Comparison of ENCODE assay signal across 21 cellular contexts in genomic region chr14:86999076-86999475, GRCh38.
A peak's percentile ranks its signal among the peaks of the same experiment; 100 is the strongest.
DNase-seq lines count a peak whose midpoint lies in the region; ATAC-seq and TF ChIP-seq lines count a peak whose summit lies in the region.
"Had no signal": no experiment of that assay in that cellular context is flagged by ENCODE, and none has a peak within 500 bp of the region (broad histone marks: within the 10 kb centered on the region; RNA-seq: fewer than 3 reads in every experiment).

No MANE protein-coding gene starts in this region.

- H3K9me3 ChIP-seq in SK-N-SH = no peaks in the 10 kb centered on the region
- no peaks in the 10 kb centered on the region for H3K9me3 ChIP-seq in Karpas-422 (ENCODE audit: low read length)
- no peaks in the 10 kb centered on the region for H3K9me3 ChIP-seq in mammary epithelial cell (replicated peaks; ENCODE audit: insufficient read depth, low read length)
- H3K9me3 ChIP-seq: SJCRH30 had no signal

- ATAC-seq in SK-N-SH treated with all-trans-retinoic acid at 6 μM for 48 hours = no peak
- ATAC-seq in activated T-cell treated with anti-CD3 and anti-CD28 coated beads, Interleukin-2, amount 50 U/mL, for 72 hours (replicated peaks in 1 of 2) = no peak

- H3K27me3 ChIP-seq in SK-N-SH (ENCODE audit: insufficient read depth) (no peaks in the 10 kb centered on the region), Karpas-422 (ENCODE audit: low read length) (no peaks in the 10 kb centered on the region), mammary epithelial cell (ENCODE audit: insufficient read depth, low read length) (no peaks in the 10 kb centered on the region)
- H3K27me3 ChIP-seq: SJCRH30 had no signal

- H2AFZ ChIP-seq in SK-N-SH (ENCODE audit: low read depth) (no peak overlapping the region), Karpas-422 (ENCODE audit: low read length) (peak overlapping the region; percentile 56), mammary epithelial cell (ENCODE audit: low read depth, low read length) (no peak overlapping the region)
- H2AFZ ChIP-seq: PC-9 had no signal

- dilution Hi-C loops in mammary epithelial cell (cut with HindIII; ENCODE audit: low sequenced_read_pairs) = no loop called here

- no peaks in the 10 kb centered on the region for H3F3A ChIP-seq in SK-N-SH (replicated peaks; ENCODE audit: insufficient read depth)

- no peaks in the 10 kb centered on the region for H3K4me1 Mint-ChIP-seq in activated T-cell treated with anti-CD3 and anti-CD28 coated beads, Interleukin-2, amount 50 U/mL, for 72 hours (ENCODE audit: low read depth)

- TF ChIP-seq CTCF in SK-N-SH (IDR thresholded peaks at IDR 0.05) = no peak
- TF ChIP-seq CTCF in mammary epithelial cell (conservative IDR thresholded peaks at IDR 0.05 in 1 of 2, IDR thresholded peaks at IDR 0.05 in 1 of 2; ENCODE audit: extremely low read depth in 1 of 2, insufficient read depth in 1 of 2, low read depth in 1 of 2, low read length in 2 of 2) = no peak

- H3K27ac ChIP-seq in SK-N-SH (ENCODE audit: low read depth in 2 of 2, low read length in 1 of 2) (0 out of 4 replicates have a peak overlapping the region, but pooled peaks of 1 of the 2 experiments have one; percentile 28), Karpas-422 (ENCODE audit: low read length) (no peak overlapping the region), mammary epithelial cell (ENCODE audit: insufficient read depth, low read depth, low read length) (no peak overlapping the region)
- H3K27ac ChIP-seq: 22Rv1, HL-60, PC-9, SJCRH30 had no signal

- intact Hi-C loops in mammary epithelial cell (cut with micrococcal nuclease) = no loop called here

- H3K9me2 ChIP-seq in SK-N-SH = no peaks in the 10 kb centered on the region
- no peaks in the 10 kb centered on the region for H3K9me2 ChIP-seq in Karpas-422 (replicated peaks; ENCODE audit: insufficient read depth, low read length)

- no peak for TF ChIP-seq EP300 in SK-N-SH (IDR thresholded peaks at IDR 0.05; ENCODE audit: borderline replicate concordance in 1 of 2, low read depth in 1 of 2, low read length in 1 of 2)

- H3K4me1 ChIP-seq in SK-N-SH (ENCODE audit: control insufficient read depth in 1 of 2, insufficient read depth in 2 of 2, low read depth in 1 of 2, low read length in 1 of 2) = no peaks in the 10 kb centered on the region
- peaks cover 29% of the 10 kb centered on the region for H3K4me1 ChIP-seq in Karpas-422 (ENCODE audit: low read length)
- H3K4me1 ChIP-seq in mammary epithelial cell (ENCODE audit: insufficient read depth, low read length) = no peaks in the 10 kb centered on the region

- TF ChIP-seq RAD21 in SK-N-SH (IDR thresholded peaks at IDR 0.05; ENCODE audit: low read length) = no peak

- DNase-seq in SK-N-SH (no peak), Karpas-422 (no peak), fibroblast of peridontal ligament (ENCODE audit: extremely low read depth) (peak; percentile 86), G401 (ENCODE audit: low spot score) (no peak), mammary epithelial cell (no peak), H4 (ENCODE audit: low spot score) (no peak)
- no peak for DNase-seq in activated T-cell treated with anti-CD3 and anti-CD28 coated beads, Interleukin-2, amount 50 U/mL, for 72 hours
- DNase-seq: AML-193, COR-L47, DMS153, H7, NCI-H1048, NCI-H146, NCI-H2081, NCI-H510A, NCI-H774, PC-9, SJCRH30 had no signal

- no peak overlapping the region for H3K27ac Mint-ChIP-seq in activated T-cell treated with anti-CD3 and anti-CD28 coated beads, Interleukin-2, amount 50 U/mL, for 72 hours

- H3K27me3 Mint-ChIP-seq in activated T-cell treated with anti-CD3 and anti-CD28 coated beads, Interleukin-2, amount 50 U/mL, for 72 hours (ENCODE audit: low read depth) = no peaks in the 10 kb centered on the region

- H3K9me3 Mint-ChIP-seq in activated T-cell treated with anti-CD3 and anti-CD28 coated beads, Interleukin-2, amount 50 U/mL, for 72 hours = peaks cover 0 to 1% of the 10 kb centered on the region in 2 donors

- no peaks in the 10 kb centered on the region for H3K79me2 ChIP-seq in SK-N-SH (ENCODE audit: insufficient read depth)
- H3K79me2 ChIP-seq in Karpas-422 (ENCODE audit: low read length) = no peaks in the 10 kb centered on the region
- no peaks in the 10 kb centered on the region for H3K79me2 ChIP-seq in mammary epithelial cell (ENCODE audit: insufficient read depth, low read length)

- in situ Hi-C loops in G401 (cut with HindIII; ENCODE audit: low sequenced_read_pairs) (no loop called here), mammary epithelial cell (cut with MboI; ENCODE audit: low sequenced_read_pairs in 2 of 2) (no loop called here)

- 8% methylated on average over 3 of the region's 3 CpGs for WGBS in SK-N-SH (ENCODE audit: low lambda C conversion rate)
- 100% methylated on average over 3 of the region's 3 CpGs for WGBS in mammary epithelial cell (ENCODE audit: low coverage, missing lambda C conversion rate)

- H4K20me1 ChIP-seq in SK-N-SH (ENCODE audit: insufficient read depth) = no peaks in the 10 kb centered on the region
- H4K20me1 ChIP-seq in Karpas-422 (ENCODE audit: insufficient read depth, low read depth, low read length) = no peaks in the 10 kb centered on the region
- no peaks in the 10 kb centered on the region for H4K20me1 ChIP-seq in mammary epithelial cell (ENCODE audit: insufficient read depth, low read length)

- H3K4me3 ChIP-seq in SK-N-SH (ENCODE audit: low read depth in 2 of 2, low read length in 1 of 2) = no peak overlapping the region
- H3K4me3 ChIP-seq in Karpas-422 (ENCODE audit: low read length) = no peak overlapping the region
- no peak overlapping the region for H3K4me3 ChIP-seq in mammary epithelial cell (replicated peaks in 1 of 3; ENCODE audit: insufficient read depth in 1 of 3, low read depth in 2 of 3, low read length in 3 of 3)
- H3K4me3 ChIP-seq: PC-9, SJCRH30 had no signal

- CTCF ChIA-PET in SK-N-SH (lab: Yijun Ruan, JAX) (no interaction called here), mammary epithelial cell (lab: Charles Lee; ENCODE audit: low non-redundant PET) (no interaction called here)

- H3K9ac ChIP-seq in SK-N-SH (no peak overlapping the region), Karpas-422 (ENCODE audit: low read length) (no peak overlapping the region), mammary epithelial cell (ENCODE audit: insufficient read depth, low read length) (no peak overlapping the region)

- BruUV-seq in mammary epithelial cell (replicated peaks; lab: Mats Ljungman, UMichigan) = no TSS peak

- no peaks in the 10 kb centered on the region for H3K36me3 ChIP-seq in SK-N-SH (replicated peaks in 1 of 2; ENCODE audit: control insufficient read depth in 1 of 2, insufficient read depth in 2 of 2, low read length in 1 of 2)
- no peaks in the 10 kb centered on the region for H3K36me3 ChIP-seq in Karpas-422 (ENCODE audit: insufficient read depth, low read length)
- H3K36me3 ChIP-seq in mammary epithelial cell (ENCODE audit: insufficient read depth, low read length) = no peaks in the 10 kb centered on the region
- H3K36me3 ChIP-seq: SJCRH30 had no signal

- H3K36me3 Mint-ChIP-seq in activated T-cell treated with anti-CD3 and anti-CD28 coated beads, Interleukin-2, amount 50 U/mL, for 72 hours (ENCODE audit: insufficient read depth in 2 of 2) = no peaks in the 10 kb centered on the region

- H3K4me2 ChIP-seq in SK-N-SH (no peak overlapping the region), Karpas-422 (ENCODE audit: low read depth, low read length, poor library complexity, severe bottlenecking) (no peak overlapping the region), mammary epithelial cell (ENCODE audit: insufficient read depth, low read depth, low read length) (no peak overlapping the region)
- H3K4me2 ChIP-seq: PC-9 had no signal

- no peak overlapping the region for H3K4me3 Mint-ChIP-seq in activated T-cell treated with anti-CD3 and anti-CD28 coated beads, Interleukin-2, amount 50 U/mL, for 72 hours

- POLR2A ChIA-PET in SK-N-SH (lab: Yijun Ruan, JAX) = no interaction called here

TF ChIP-seq in SK-N-SH, 30 proteins besides CTCF, POLR2A, EP300 and RAD21:
- TF ChIP-seq IRF3 (IDR thresholded peaks at IDR 0.05; ENCODE audit: low read depth, low read length) (no peak), TCF12 (IDR thresholded peaks at IDR 0.05) (peak; percentile 13; the same call in 1 of the 2 replicates)

TF ChIP-seq in SK-N-SH treated with all-trans-retinoic acid at 6 μM for 48 hours, 23 proteins besides CTCF, POLR2A, EP300 and RAD21 (continues in another document):
- TF ChIP-seq CSRNP3 (CRISPR knock-in tag; IDR thresholded peaks at IDR 0.05) = no peak
- no peak for TF ChIP-seq TCF4 (CRISPR knock-in tag; IDR thresholded peaks at IDR 0.05; ENCODE audit: borderline replicate concordance)
- TF ChIP-seq POU6F1 (CRISPR knock-in tag; IDR thresholded peaks at IDR 0.05; ENCODE audit: borderline replicate concordance, low read depth) = no peak
- no peak for TF ChIP-seq GLIS3 (CRISPR knock-in tag; IDR thresholded peaks at IDR 0.05)
